10 cellular contexts compared by ENCODE assay signal in the genomic region with DNA sequence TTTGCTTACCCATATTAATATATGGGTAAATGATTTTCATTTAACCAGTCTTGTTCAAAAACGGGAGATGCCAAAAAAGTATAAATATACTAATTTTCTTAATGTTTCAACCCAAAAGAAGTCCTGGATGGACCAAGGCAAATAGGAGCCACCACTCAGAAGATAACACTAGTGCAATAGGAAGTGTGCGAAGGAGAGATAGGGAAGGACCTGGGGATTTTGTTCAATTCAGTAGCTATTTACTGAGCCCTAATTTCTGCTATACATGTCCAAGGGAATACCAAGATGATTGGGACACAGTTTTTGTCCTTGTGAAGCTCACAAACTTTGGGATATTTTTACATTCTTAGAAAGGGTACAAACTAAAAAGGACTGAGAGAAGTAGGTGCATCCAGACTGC. TPM values are rescaled to one million over a fixed set of nuclear protein-coding genes. Genes with fewer than 3 reads are reported as not detected.
DNase-seq lines count a peak whose midpoint lies in the region; ATAC-seq and TF ChIP-seq lines count a peak whose summit lies in the region.
"Had no signal": no experiment of that assay in that cellular context is flagged by ENCODE, and none has a peak within 500 bp of the region (broad histone marks: within the 10 kb centered on the region; RNA-seq: fewer than 3 reads in every experiment).

No MANE protein-coding gene starts in this region.

- H3K4me3 ChIP-seq in CD8-positive, alpha-beta memory T cell (ENCODE audit: low read length): no peak overlapping the region
- H3K4me3 ChIP-seq in MM.1S (ENCODE audit: low read length) (0 out of 2 replicates have a peak overlapping the region, but pooled peaks have one; percentile 97), colonic mucosa (peak overlapping the region; percentile 98)

- peaks cover 0 to 15% (median 6%) of the 10 kb centered on the region in 3 donors for H3K36me3 Mint-ChIP-seq in CD8-positive, alpha-beta memory T cell
- H3K36me3 Mint-ChIP-seq in naive thymus-derived CD8-positive, alpha-beta T cell: peaks cover 0 to 5% (median 0%) of the 10 kb centered on the region in 3 donors

- H3K9me3 ChIP-seq in CD8-positive, alpha-beta memory T cell (ENCODE audit: low read length): no peaks in the 10 kb centered on the region
- H3K9me3 ChIP-seq in MM.1S (replicated peaks; ENCODE audit: insufficient read depth, low read length) (no peaks in the 10 kb centered on the region), colonic mucosa (no peaks in the 10 kb centered on the region)
- H3K9me3 ChIP-seq: right atrium auricular region had no signal

- H3K79me2 ChIP-seq in MM.1S (ENCODE audit: low read length): peaks cover 29% of the 10 kb centered on the region

- H3K27ac ChIP-seq in CD8-positive, alpha-beta memory T cell (ENCODE audit: low read depth, low read length): peak overlapping the region; percentile 67
- no peak overlapping the region for H3K27ac ChIP-seq in MM.1S (ENCODE audit: low read length)
- H3K27ac ChIP-seq in colonic mucosa: peak overlapping the region; percentile 99

- no peak overlapping the region for H3K9ac ChIP-seq in MM.1S (ENCODE audit: low read length)
- peak overlapping the region in 1 of 2 donors; percentile 96 for H3K9ac ChIP-seq in colonic mucosa (ENCODE audit: low read depth in 2 of 2, low read length in 2 of 2)

- no peak for TF ChIP-seq CTCF in MM.1S (IDR thresholded peaks at IDR 0.05; ENCODE audit: low read length)
- no peak for TF ChIP-seq CTCF in colonic mucosa (IDR thresholded peaks at IDR 0.05)

- H3K9me3 Mint-ChIP-seq in CD8-positive, alpha-beta memory T cell: no peaks in the 10 kb centered on the region
- H3K9me3 Mint-ChIP-seq in naive thymus-derived CD8-positive, alpha-beta T cell: no peaks in the 10 kb centered on the region

- peaks cover 39 to 57% (median 55%) of the 10 kb centered on the region in 3 donors for H3K4me1 Mint-ChIP-seq in CD8-positive, alpha-beta memory T cell
- H3K4me1 Mint-ChIP-seq in naive thymus-derived CD8-positive, alpha-beta T cell: peaks cover 16 to 45% (median 44%) of the 10 kb centered on the region in 4 donors

- H3K4me1 ChIP-seq in CD8-positive, alpha-beta memory T cell (ENCODE audit: insufficient read depth, low read length): peaks cover 23% of the 10 kb centered on the region
- H3K4me1 ChIP-seq in MM.1S (ENCODE audit: low read length): peaks cover 10% of the 10 kb centered on the region
- H3K4me1 ChIP-seq in colonic mucosa: peaks cover 13% of the 10 kb centered on the region

- DNase-seq in CD8-positive, alpha-beta memory T cell: no peak
- no peak for DNase-seq in MM.1S
- DNase-seq in colonic mucosa: no peak
- DNase-seq in naive thymus-derived CD8-positive, alpha-beta T cell: no peak
- no peak for DNase-seq in SHP77 treated with DMSO at 0.1 percent for 48 hours (lab: John Stamatoyannopoulos, UW)
- DNase-seq in SW480 (ENCODE audit: low spot score): no peak
- DNase-seq in activated CD8-positive, alpha-beta memory T cell treated with anti-CD3 and anti-CD28 coated beads, Interleukin-2, amount 50 U/mL, for 4 hours: no peak
- DNase-seq: NCI-H1417 treated with DMSO at 0.1 percent for 48 hours had no signal

- H3K27me3 ChIP-seq in CD8-positive, alpha-beta memory T cell (ENCODE audit: insufficient read depth, low read length, poor library complexity, severe bottlenecking): no peaks in the 10 kb centered on the region
- H3K27me3 ChIP-seq in MM.1S (replicated peaks; ENCODE audit: insufficient read depth, low read length) (no peaks in the 10 kb centered on the region), colonic mucosa (no peaks in the 10 kb centered on the region)
- H3K27me3 ChIP-seq: right atrium auricular region had no signal

- no peak for ATAC-seq in naive thymus-derived CD8-positive, alpha-beta T cell
- no peak for ATAC-seq in GM18511 (IDR thresholded peaks at IDR 0.05; ENCODE audit: unreplicated experiment)

- 0 out of 2 replicates have a peak overlapping the region, but pooled peaks have one; percentile 82 for H3K4me2 ChIP-seq in MM.1S (ENCODE audit: low read depth, low read length)

- POLR2A ChIA-PET in CD8-positive, alpha-beta memory T cell (lab: Charles Lee): interaction anchor here (0.6 to 1.2 kb wide), 2 partner anchors 288 to 390 kb away, joined by 3 to 9 read pairs; a partner anchor contains a TSS
- POLR2A ChIA-PET in naive thymus-derived CD8-positive, alpha-beta T cell (lab: Charles Lee): interaction anchor here (1.4 to 1.8 kb wide), 2 partner anchors 389 to 497 kb away, joined by 4 to 7 read pairs; a partner anchor contains a TSS

- peak overlapping the region in 3 of 8 donors; percentile 15 to 44 (median 28) for H3K27ac Mint-ChIP-seq in CD8-positive, alpha-beta memory T cell
- peak overlapping the region in 7 of 10 donors; percentile 2 to 94 (median 74) for H3K27ac Mint-ChIP-seq in naive thymus-derived CD8-positive, alpha-beta T cell

- no peaks in the 10 kb centered on the region for H3K36me3 ChIP-seq in CD8-positive, alpha-beta memory T cell (ENCODE audit: insufficient read depth, low read length)
- H3K36me3 ChIP-seq in MM.1S (replicated peaks; ENCODE audit: insufficient read depth, low read length) (no peaks in the 10 kb centered on the region), colonic mucosa (no peaks in the 10 kb centered on the region)
- H3K36me3 ChIP-seq: right atrium auricular region had no signal

- H3F3A ChIP-seq in MM.1S (ENCODE audit: insufficient read depth, low read length): no peaks in the 10 kb centered on the region

- no peaks in the 10 kb centered on the region for H4K20me1 ChIP-seq in MM.1S (ENCODE audit: insufficient read depth, low read length)

- no peaks in the 10 kb centered on the region for H3K27me3 Mint-ChIP-seq in CD8-positive, alpha-beta memory T cell
- no peaks in the 10 kb centered on the region for H3K27me3 Mint-ChIP-seq in naive thymus-derived CD8-positive, alpha-beta T cell

- peak overlapping the region in 6 of 7 donors; percentile 12 to 95 (median 72) for H3K4me3 Mint-ChIP-seq in CD8-positive, alpha-beta memory T cell
- H3K4me3 Mint-ChIP-seq in naive thymus-derived CD8-positive, alpha-beta T cell: peak overlapping the region in 9 of 10 donors; percentile 24 to 98 (median 94)

- H2AFZ ChIP-seq in MM.1S (ENCODE audit: low read length): no peak overlapping the region

- intact Hi-C loops in colonic mucosa (cut with DNase I): no loop called here

- CTCF ChIA-PET in CD8-positive, alpha-beta memory T cell (lab: Charles Lee): interaction anchor here (1.0 to 2.2 kb wide), 3 partner anchors 9 to 412 kb away, joined by 3 to 10 read pairs (median 4); no protein-coding TSS in a partner anchor

- H3K9me2 ChIP-seq in MM.1S (replicated peaks; ENCODE audit: insufficient read depth, low read length): no peaks in the 10 kb centered on the region

RNA-seq across cellular contexts. Expression of a gene that starts 1.5 kb away (rescaled TPM):
- 10 to 100 TPM; 40.3 to 41.0 TPM for total RNA-seq in CD8-positive, alpha-beta memory T cell
- 39.8 TPM for polyA plus RNA-seq in CD8-positive, alpha-beta memory T cell
- total RNA-seq in colonic mucosa: 100 to 1,000 TPM; 126 to 189 TPM
- total RNA-seq in naive thymus-derived CD8-positive, alpha-beta T cell: 10 to 100 TPM; 17.6 to 18.3 TPM
- 10 to 100 TPM; 28.2 to 36.9 (median 35.7) TPM for polyA plus RNA-seq in naive thymus-derived CD8-positive, alpha-beta T cell
